ENCODE assay signal across 28 cellular contexts in the genomic region with DNA sequence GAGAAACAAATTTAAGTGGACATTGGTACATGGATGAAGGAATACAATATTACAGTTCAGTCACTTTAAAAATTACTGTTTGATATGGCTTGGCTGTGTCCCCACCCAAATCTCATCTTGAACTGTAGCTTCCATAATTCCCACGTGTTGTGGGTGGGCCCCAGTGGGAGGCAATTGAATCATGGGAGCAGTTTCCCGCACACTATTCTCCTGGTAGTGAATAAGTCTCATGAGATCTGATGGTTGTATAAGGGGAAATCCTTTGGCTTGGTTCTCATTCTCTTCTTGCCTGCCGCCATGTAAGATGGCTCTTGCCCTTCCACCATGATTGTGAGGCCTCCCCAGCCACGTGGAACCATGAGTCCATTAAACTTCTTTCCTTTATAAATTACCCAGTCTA.
"Had no signal": no experiment of that assay in that cellular context is flagged by ENCODE, and none has a peak within 500 bp of the region (broad histone marks: within the 10 kb centered on the region; RNA-seq: fewer than 3 reads in every experiment).

No MANE protein-coding gene starts in this region.

- H3K4me3 Mint-ChIP-seq: immature natural killer cell; memory B cell; naive thymus-derived CD4-positive, alpha-beta T cell; natural killer cell treated with Interleukin-12 subunit alpha and Interleukin-12 subunit beta and Interleukin-15 and Interleukin-18, amount 100 ng/mL, for 72 hours; stimulated activated memory B cell treated with anti-CD40 and anti-IgM and Interleukin-4, amounts not matched to agents 10 μg/mL and 1 μg/mL and 100 μg/mL, for 72 hours; stimulated activated naive CD8-positive, alpha-beta T cell treated with anti-CD3 and anti-CD28 coated beads, Interleukin-15, amount 100 ng/mL, for 72 hours; type B pancreatic cell had no signal

- FAIRE-seq: islet of Langerhans, kidney, pancreas had no signal

- H3K4me2 ChIP-seq: smooth muscle cell had no signal

- H3K27me3 Mint-ChIP-seq: memory B cell; naive thymus-derived CD4-positive, alpha-beta T cell; natural killer cell treated with Interleukin-12 subunit alpha and Interleukin-12 subunit beta and Interleukin-15 and Interleukin-18, amount 100 ng/mL, for 72 hours; stimulated activated memory B cell treated with anti-CD40 and anti-IgM and Interleukin-4, amounts not matched to agents 10 μg/mL and 1 μg/mL and 100 μg/mL, for 72 hours; stimulated activated naive CD8-positive, alpha-beta T cell treated with anti-CD3 and anti-CD28 coated beads, Interleukin-15, amount 100 ng/mL, for 72 hours had no signal

- H3K36me3 Mint-ChIP-seq: immature natural killer cell; memory B cell; naive thymus-derived CD4-positive, alpha-beta T cell; natural killer cell treated with Interleukin-12 subunit alpha and Interleukin-12 subunit beta and Interleukin-15 and Interleukin-18, amount 100 ng/mL, for 72 hours; stimulated activated memory B cell treated with anti-CD40 and anti-IgM and Interleukin-4, amounts not matched to agents 10 μg/mL and 1 μg/mL and 100 μg/mL, for 72 hours; type B pancreatic cell had no signal

- DNase-seq: hypothalamus; immature natural killer cell; kidney; left colon; left ventricle myocardium inferior; midbrain; mucosa of descending colon; naive thymus-derived CD4-positive, alpha-beta T cell; pancreas; psoas muscle; right lobe of liver; stimulated activated CD4-positive, alpha-beta T cell treated with anti-CD3 and anti-CD28 coated beads, Interleukin-1b, Interleukin-23, amount 100 ng/mL, for 48 hours; stimulated activated CD4-positive, alpha-beta T cell treated with anti-CD3 and anti-CD28 coated beads, Interleukin-2, amount 100 ng/mL, for 48 hours; stimulated activated CD4-positive, alpha-beta T cell treated with anti-CD3 and anti-CD28 coated beads, Interleukin-4, amount 100 ng/mL, for 4 hours; stimulated activated CD8-positive, alpha-beta memory T cell treated with anti-CD3 and anti-CD28 coated beads, Interleukin-4, amount 100 ng/mL, for 48 hours; stimulated activated naive CD4-positive, alpha-beta T cell treated with Interleukin-2 at 50 U/mL for 16 hours; stimulated activated naive CD8-positive, alpha-beta T cell treated with anti-CD3 and anti-CD28 coated beads, Interleukin-15, amount 100 ng/mL, for 72 hours; substantia nigra; uterus had no signal

- H3K4me1 ChIP-seq: left ventricle myocardium inferior, pancreas, psoas muscle, right atrium auricular region, right lobe of liver, tibial nerve, uterus had no signal

- H3K36me3 ChIP-seq: left ventricle myocardium inferior, pancreas, right atrium auricular region, right lobe of liver, tibial nerve, uterus had no signal

- H3K27ac ChIP-seq: left ventricle myocardium inferior, pancreas, psoas muscle, right atrium auricular region, right lobe of liver, tibial nerve, uterus had no signal

- H3K27ac Mint-ChIP-seq: immature natural killer cell; memory B cell; naive thymus-derived CD4-positive, alpha-beta T cell; natural killer cell treated with Interleukin-12 subunit alpha and Interleukin-12 subunit beta and Interleukin-15 and Interleukin-18, amount 100 ng/mL, for 72 hours; stimulated activated memory B cell treated with anti-CD40 and anti-IgM and Interleukin-4, amounts not matched to agents 10 μg/mL and 1 μg/mL and 100 μg/mL, for 72 hours; stimulated activated naive CD8-positive, alpha-beta T cell treated with anti-CD3 and anti-CD28 coated beads, Interleukin-15, amount 100 ng/mL, for 72 hours; type B pancreatic cell had no signal

- H3K4me1 Mint-ChIP-seq: immature natural killer cell; memory B cell; naive thymus-derived CD4-positive, alpha-beta T cell; stimulated activated memory B cell treated with anti-CD40 and anti-IgM and Interleukin-4, amounts not matched to agents 10 μg/mL and 1 μg/mL and 100 μg/mL, for 72 hours; stimulated activated naive CD8-positive, alpha-beta T cell treated with anti-CD3 and anti-CD28 coated beads, Interleukin-15, amount 100 ng/mL, for 72 hours had no signal

- H3K27me3 ChIP-seq: pancreas, right atrium auricular region, right lobe of liver, tibial nerve, uterus had no signal

- ATAC-seq: left colon; mucosa of descending colon; naive thymus-derived CD4-positive, alpha-beta T cell; natural killer cell treated with Interleukin-12 subunit alpha and Interleukin-12 subunit beta and Interleukin-15 and Interleukin-18, amount 100 ng/mL, for 72 hours; pancreas; psoas muscle; right lobe of liver; stimulated activated memory B cell treated with anti-CD40 and anti-IgM and Interleukin-4, amounts not matched to agents 10 μg/mL and 1 μg/mL and 100 μg/mL, for 72 hours; stimulated activated naive CD8-positive, alpha-beta T cell treated with anti-CD3 and anti-CD28 coated beads, Interleukin-15, amount 100 ng/mL, for 72 hours had no signal

- H3K4me3 ChIP-seq: left ventricle myocardium inferior, lung, mucosa of descending colon, pancreas, psoas muscle, right atrium auricular region, right lobe of liver, smooth muscle cell, tibial nerve, uterus had no signal

- H3K9me3 ChIP-seq: left ventricle myocardium inferior, mucosa of descending colon, pancreas, psoas muscle, right atrium auricular region, right lobe of liver, tibial nerve, uterus had no signal
